Comparison of ENCODE assay signal across 8 cellular contexts in genomic region chr12:93025145-93026103, GRCh38.
DNase-seq lines count a peak whose midpoint lies in the region; FAIRE-seq and TF ChIP-seq lines count a peak whose summit lies in the region.

No MANE protein-coding gene starts in this region.

- H3K27me3 Mint-ChIP-seq in brain = peaks cover 9% of the 10 kb centered on the region

- peaks cover 9% of the 10 kb centered on the region for H3K4me1 Mint-ChIP-seq in brain

- no peak for FAIRE-seq in frontal cortex (lab: Jason Lieb, UNC)

- peaks cover 0 to 12% (median 9%) of the 10 kb centered on the region in 5 experiments for H3K9me3 Mint-ChIP-seq in brain

- TF ChIP-seq CTCF in brain (conservative IDR thresholded peaks at IDR 0.05) = peak; percentile 51 to 52

- no peak overlapping the region for H3K4me3 Mint-ChIP-seq in brain

- peak overlapping the region in 1 of 5 experiments; percentile 50 for H3K27ac Mint-ChIP-seq in brain

- no peaks in the 10 kb centered on the region for H3K36me3 Mint-ChIP-seq in brain

- peak; percentile 13 to 55 (median 42) for DNase-seq in NCI-H1417 (lab: John Stamatoyannopoulos, UW)
- no peak for DNase-seq in NCI-H1417 treated with DMSO at 0.1 percent for 48 hours (lab: John Stamatoyannopoulos, UW)
- DNase-seq in HCEC 1CT = peak; percentile 73
- peak; percentile 14 for DNase-seq in NCI-H2227 treated with DMSO at 0.1 percent for 48 hours (lab: John Stamatoyannopoulos, UW)
- peak; percentile 51 for DNase-seq in medulla oblongata (ENCODE audit: extremely low spot score)
- no peak for DNase-seq in stimulated activated CD4-positive, alpha-beta T cell treated with anti-CD3 and anti-CD28 coated beads, Interleukin-2, amount 100 ng/mL, for 24 hours
- no peak for DNase-seq in frontal cortex (ENCODE audit: low spot score in 2 of 2)

Comparison
In these comparisons a context has a peak if more than half of its experiments do, and no peak if none do; other contexts are left out.
1. DNase-seq: peak in NCI-H1417 (3 of 3), HCEC 1CT (single experiment), NCI-H2227 treated with DMSO at 0.1 percent for 48 hours (single experiment) and medulla oblongata (single experiment); none in NCI-H1417 treated with DMSO at 0.1 percent for 48 hours (single experiment), stimulated activated CD4-positive, alpha-beta T cell treated with anti-CD3 and anti-CD28 coated beads, Interleukin-2, amount 100 ng/mL, for 24 hours (0 of 2) and frontal cortex (0 of 2).